Comparison of ENCODE assay signal across 14 cellular contexts in genomic region chr15:41013698-41014414, GRCh38.
DNase-seq lines count a peak whose midpoint lies in the region; ATAC-seq and TF ChIP-seq lines count a peak whose summit lies in the region.
"Had no signal": no experiment of that assay in that cellular context is flagged by ENCODE, and none has a peak within 500 bp of the region (broad histone marks: within the 10 kb centered on the region; RNA-seq: fewer than 3 reads in every experiment).

No MANE protein-coding gene starts in this region.

- CTCF ChIA-PET in GM10248 (lab: Yijun Ruan, JAX), result interaction anchor here (0.6 to 1.8 kb wide), 7 partner anchors 9 to 217 kb away, joined by 3 to 6 read pairs (median 4); partner anchors contain the start of gene CHP1

- H3K36me3 Mint-ChIP-seq in HFFc6 (ENCODE audit: low read depth) (peaks cover 22% of the 10 kb centered on the region), naive B cell (peaks cover 7 to 11% of the 10 kb centered on the region in 2 donors)

- TF ChIP-seq CTCF in GM10248 (IDR thresholded peaks at IDR 0.05; ENCODE audit: control extremely low read depth, extremely low read depth, low read depth, missing control alignments) (no peak), HFFc6 (IDR thresholded peaks at IDR 0.05) (no peak)

- H3K4me3 ChIP-seq in SK-N-MC, result no peak overlapping the region
- H3K4me3 ChIP-seq: pancreas had no signal

- POLR2A ChIA-PET in GM10248 (lab: Yijun Ruan, JAX), result interaction anchor here (0.5 kb wide), 1 partner anchor 105 kb away, joined by 4 read pairs; no protein-coding TSS in a partner anchor

- DNase-seq in GM10248 (ENCODE audit: extremely low spot score) (peak; percentile 54), HFFc6 (no peak), SK-N-MC (ENCODE audit: low read depth, low spot score) (peak; percentile 79), naive B cell (peak; percentile 2), inferior parietal cortex (ENCODE audit: extremely low spot score) (no peak), COLO829 (ENCODE audit: low spot score) (no peak), NCI-H1694 treated with DMSO at 0.1 percent for 48 hours (lab: John Stamatoyannopoulos, UW) (no peak), T-helper 1 cell (no peak)
- DNase-seq: central memory CD4-positive, alpha-beta T cell; left colon; NCI-H446 treated with DMSO at 0.1 percent for 48 hours; pancreas; SHP77 had no signal

- peak; percentile 52 to 72 for ATAC-seq in naive B cell (ENCODE audit: low read depth in 2 of 2)
- ATAC-seq: activated CD4-positive, CD25-positive, alpha-beta regulatory T cell treated with anti-CD3 and anti-CD28 coated beads, Interleukin-2, amount 50 U/mL, for 24 hours; left colon had no signal

- H3K27ac Mint-ChIP-seq in HFFc6 (peak overlapping the region; percentile 73), naive B cell (peak overlapping the region in 3 of 6 donors; percentile 4 to 88 (median 58))

- H3K27ac ChIP-seq in SK-N-MC, result peak overlapping the region; percentile 66
- H3K27ac ChIP-seq: pancreas had no signal

- H3K9me3 ChIP-seq in SK-N-MC (ENCODE audit: low read depth, low read length), result no peaks in the 10 kb centered on the region
- H3K9me3 ChIP-seq: pancreas had no signal

- peaks cover 41% of the 10 kb centered on the region for H3K36me3 ChIP-seq in SK-N-MC (ENCODE audit: insufficient read depth, low read length)
- H3K36me3 ChIP-seq: pancreas had no signal

- no peaks in the 10 kb centered on the region for H3K27me3 Mint-ChIP-seq in HFFc6 (ENCODE audit: insufficient read depth)
- no peaks in the 10 kb centered on the region for H3K27me3 Mint-ChIP-seq in naive B cell

- H3K9me3 Mint-ChIP-seq in HFFc6, result no peaks in the 10 kb centered on the region
- H3K9me3 Mint-ChIP-seq in naive B cell, result no peaks in the 10 kb centered on the region

- H3K9ac ChIP-seq in SK-N-MC (ENCODE audit: insufficient read length), result no peak overlapping the region

- H3K4me1 Mint-ChIP-seq in HFFc6 (ENCODE audit: low read depth) (peaks cover 67% of the 10 kb centered on the region), naive B cell (peaks cover 17 to 26% (median 19%) of the 10 kb centered on the region in 3 donors)

- no peak overlapping the region for H3K4me3 Mint-ChIP-seq in HFFc6
- no peak overlapping the region for H3K4me3 Mint-ChIP-seq in naive B cell

Comparison
In these comparisons a context has a peak if more than half of its experiments do, and no peak if none do; other contexts are left out.
1. DNase-seq: peak in GM10248 (single experiment), SK-N-MC (single experiment) and naive B cell (single experiment); none in HFFc6 (single experiment), inferior parietal cortex (single experiment), COLO829 (single experiment), NCI-H1694 treated with DMSO at 0.1 percent for 48 hours (single experiment) and T-helper 1 cell (0 of 5).